In genomic region chr3:123640311-123641083, GRCh38 we compare ENCODE assay signal across 28 cellular contexts. TPM values are rescaled to one million over a fixed set of nuclear protein-coding genes. Genes with fewer than 3 reads are reported as not detected.
A peak's percentile ranks its signal among the peaks of the same experiment; 100 is the strongest.
DNase-seq lines count a peak whose midpoint lies in the region; ATAC-seq, FAIRE-seq and TF ChIP-seq lines count a peak whose summit lies in the region.
"Had no signal": no experiment of that assay in that cellular context is flagged by ENCODE, and none has a peak within 500 bp of the region (broad histone marks: within the 10 kb centered on the region; RNA-seq: fewer than 3 reads in every experiment).

No MANE protein-coding gene starts in this region.

- peaks cover 0 to 2% of the 10 kb centered on the region in 2 donors for H3K36me3 ChIP-seq in prostate gland

- H3K9me3 ChIP-seq in prostate gland = no peaks in the 10 kb centered on the region
- H3K9me3 ChIP-seq: BLaER1, heart left ventricle, lower lobe of right lung, psoas muscle had no signal

- WGBS in prostate gland = 82% methylated on average over 17 of the region's 17 CpGs

- CTCF ChIA-PET in WTC11 (lab: Charles Lee) = interaction anchor here (1.3 to 5.7 kb wide), 9 partner anchors 8 to 83 kb away, joined by 3 to 108 read pairs (median 22); partner anchors contain the start of gene HACD2
- CTCF ChIA-PET in activated naive CD4-positive, alpha-beta T cell treated with anti-CD3 and anti-CD28 coated beads for 36 hours (lab: Charles Lee) = interaction anchor here (0.7 to 3.6 kb wide), 2 partner anchors 14 to 18 kb away, joined by 3 to 46 read pairs; no protein-coding TSS in a partner anchor

- H3K27ac Mint-ChIP-seq in WTC11 = peak overlapping the region; percentile 86
- no peak overlapping the region for H3K27ac Mint-ChIP-seq in activated naive CD4-positive, alpha-beta T cell treated with anti-CD3 and anti-CD28 coated beads for 36 hours
- H3K27ac Mint-ChIP-seq: activated B cell treated with CpG ODN at 0.5 μM for 24 hours; activated naive CD8-positive, alpha-beta T cell treated with anti-CD3 and anti-CD28 coated beads for 36 hours; immature natural killer cell; natural killer cell treated with Interleukin-12 subunit alpha and Interleukin-12 subunit beta and Interleukin-15 and Interleukin-18, amount 100 ng/mL, for 72 hours had no signal

- FAIRE-seq in urothelium cell line (lab: Jason Lieb, UNC) = peak; percentile 5
- FAIRE-seq: bronchial epithelial cell, D721Med, GM12891 had no signal

- H3K9me3 Mint-ChIP-seq in WTC11 = no peaks in the 10 kb centered on the region
- no peaks in the 10 kb centered on the region for H3K9me3 Mint-ChIP-seq in activated naive CD4-positive, alpha-beta T cell treated with anti-CD3 and anti-CD28 coated beads for 36 hours
- H3K9me3 Mint-ChIP-seq: activated B cell treated with CpG ODN at 0.5 μM for 24 hours; activated naive CD8-positive, alpha-beta T cell treated with anti-CD3 and anti-CD28 coated beads for 36 hours; natural killer cell treated with Interleukin-12 subunit alpha and Interleukin-12 subunit beta and Interleukin-15 and Interleukin-18, amount 100 ng/mL, for 72 hours had no signal

- H3K27me3 ChIP-seq in prostate gland (replicated peaks; ENCODE audit: insufficient read depth) = no peaks in the 10 kb centered on the region
- H3K27me3 ChIP-seq: BLaER1, dorsolateral prefrontal cortex, heart left ventricle had no signal

- H3K4me1 Mint-ChIP-seq in WTC11 = peaks cover 52% of the 10 kb centered on the region
- no peaks in the 10 kb centered on the region for H3K4me1 Mint-ChIP-seq in activated naive CD4-positive, alpha-beta T cell treated with anti-CD3 and anti-CD28 coated beads for 36 hours (ENCODE audit: low read depth)
- H3K4me1 Mint-ChIP-seq: activated B cell treated with CpG ODN at 0.5 μM for 24 hours; activated naive CD8-positive, alpha-beta T cell treated with anti-CD3 and anti-CD28 coated beads for 36 hours; immature natural killer cell had no signal

- no peak for TF ChIP-seq CTCF in WTC11 (IDR thresholded peaks at IDR 0.05)
- TF ChIP-seq CTCF in prostate gland (IDR thresholded peaks at IDR 0.05) = no peak

- no peak for TF ChIP-seq POLR2A in prostate gland (IDR thresholded peaks at IDR 0.05)

- H3K27me3 Mint-ChIP-seq in WTC11 (ENCODE audit: low read depth) = no peaks in the 10 kb centered on the region
- H3K27me3 Mint-ChIP-seq in activated naive CD4-positive, alpha-beta T cell treated with anti-CD3 and anti-CD28 coated beads for 36 hours (ENCODE audit: low read depth) = no peaks in the 10 kb centered on the region
- H3K27me3 Mint-ChIP-seq: activated B cell treated with CpG ODN at 0.5 μM for 24 hours; activated naive CD8-positive, alpha-beta T cell treated with anti-CD3 and anti-CD28 coated beads for 36 hours; natural killer cell treated with Interleukin-12 subunit alpha and Interleukin-12 subunit beta and Interleukin-15 and Interleukin-18, amount 100 ng/mL, for 72 hours had no signal

- no peaks in the 10 kb centered on the region for H3K4me1 ChIP-seq in prostate gland (replicated peaks)
- H3K4me1 ChIP-seq: BLaER1, lower lobe of right lung, psoas muscle had no signal

- ATAC-seq in WTC11 (no peak), HG03571 (IDR thresholded peaks at IDR 0.05; ENCODE audit: unreplicated experiment) (no peak)
- ATAC-seq in activated CD4-positive, CD25-positive, alpha-beta regulatory T cell treated with anti-CD3 and anti-CD28 coated beads, Interleukin-2, amount 50 U/mL, for 24 hours = no peak
- ATAC-seq: esophagus mucosa; heart left ventricle; lower lobe of right lung; natural killer cell treated with Interleukin-12 subunit alpha and Interleukin-12 subunit beta and Interleukin-15 and Interleukin-18, amount 100 ng/mL, for 72 hours; psoas muscle had no signal

- no peak for DNase-seq in WTC11 (ENCODE audit: low spot score)
- DNase-seq in fibroblast of peridontal ligament (ENCODE audit: extremely low read depth) = peak; percentile 57
- DNase-seq in prostate gland (ENCODE audit: low spot score) = no peak
- DNase-seq in urothelium cell line (ENCODE audit: low spot score) = no peak
- no peak for DNase-seq in activated naive CD4-positive, alpha-beta T cell treated with anti-CD3 and anti-CD28 coated beads for 36 hours
- DNase-seq: activated B cell treated with CpG ODN at 0.5 μM for 24 hours; activated naive CD8-positive, alpha-beta T cell treated with anti-CD3 and anti-CD28 coated beads for 36 hours; activated T-cell treated with anti-CD3 and anti-CD28 coated beads, Interleukin-2, amount 50 U/mL, for 48 hours; dorsolateral prefrontal cortex; GF-D8; heart left ventricle; immature natural killer cell; Karpas-422; lower lobe of right lung; NCI-H1092 treated with DMSO at 0.1 percent for 48 hours; NCI-H526; psoas muscle; SIG-M5; stimulated activated naive CD4-positive, alpha-beta T cell treated with Interleukin-2 at 50 U/mL for 16 hours; T-helper 2 cell had no signal

- no peak overlapping the region for H3K4me3 Mint-ChIP-seq in WTC11
- no peak overlapping the region for H3K4me3 Mint-ChIP-seq in activated naive CD4-positive, alpha-beta T cell treated with anti-CD3 and anti-CD28 coated beads for 36 hours
- H3K4me3 Mint-ChIP-seq: activated B cell treated with CpG ODN at 0.5 μM for 24 hours; activated naive CD8-positive, alpha-beta T cell treated with anti-CD3 and anti-CD28 coated beads for 36 hours; immature natural killer cell; natural killer cell treated with Interleukin-12 subunit alpha and Interleukin-12 subunit beta and Interleukin-15 and Interleukin-18, amount 100 ng/mL, for 72 hours had no signal

- H3K36me3 Mint-ChIP-seq in WTC11 = no peaks in the 10 kb centered on the region
- no peaks in the 10 kb centered on the region for H3K36me3 Mint-ChIP-seq in activated naive CD4-positive, alpha-beta T cell treated with anti-CD3 and anti-CD28 coated beads for 36 hours (ENCODE audit: low read depth)
- H3K36me3 Mint-ChIP-seq: activated naive CD8-positive, alpha-beta T cell treated with anti-CD3 and anti-CD28 coated beads for 36 hours; natural killer cell treated with Interleukin-12 subunit alpha and Interleukin-12 subunit beta and Interleukin-15 and Interleukin-18, amount 100 ng/mL, for 72 hours had no signal

- H3K4me3 ChIP-seq in prostate gland = no peak overlapping the region
- H3K4me3 ChIP-seq: BLaER1, dorsolateral prefrontal cortex, heart left ventricle, lower lobe of right lung, psoas muscle had no signal

- POLR2A ChIA-PET in WTC11 (lab: Charles Lee) = interaction anchor here (0.8 to 1.2 kb wide), 2 partner anchors 54 to 56 kb away, joined by 3 read pairs; partner anchors contain the start of gene HACD2

- intact Hi-C loops in prostate gland (cut with DNase I) = no loop called here
- intact Hi-C loops in activated naive CD4-positive, alpha-beta T cell treated with anti-CD3 and anti-CD28 coated beads for 36 hours (cut with micrococcal nuclease) = loop anchor here (10.0 kb wide), 1 partner anchor 344 kb away; no protein-coding TSS in a partner anchor

- H3K27ac ChIP-seq in prostate gland = peak overlapping the region; percentile 21 to 53
- H3K27ac ChIP-seq: BLaER1, dorsolateral prefrontal cortex, lower lobe of right lung, psoas muscle had no signal

TF ChIP-seq in WTC11, 78 proteins besides CTCF, POLR2A, EP300 and RAD21:
- TF ChIP-seq SMAD3 (CRISPR knock-in tag; IDR thresholded peaks at IDR 0.05; ENCODE audit: borderline replicate concordance) = no peak
TF ChIP-seq in WTC11: peak in this region for 0.

RNA-seq across cellular contexts. Expression of gene HACD2, which starts 55.6 kb away (rescaled TPM):
- 25.9 to 27.7 TPM (median 26.1 TPM) in 3 replicates for total RNA-seq in WTC11 (2021)
- 10 to 100 TPM; 36.5 to 65.6 TPM for total RNA-seq in prostate gland
- total RNA-seq in activated naive CD4-positive, alpha-beta T cell treated with anti-CD3 and anti-CD28 coated beads for 36 hours = 10 to 100 TPM; 25.9 TPM
